Comparison of ENCODE assay signal across 9 cellular contexts in genomic region chr9:131053896-131054295, GRCh38. TPM values are rescaled to one million over a fixed set of nuclear protein-coding genes. Genes with fewer than 3 reads are reported as not detected.
"Had no signal": no experiment of that assay in that cellular context is flagged by ENCODE, and none has a peak within 500 bp of the region (broad histone marks: within the 10 kb centered on the region; RNA-seq: fewer than 3 reads in every experiment).

No MANE protein-coding gene starts in this region.

- H3K4me1 Mint-ChIP-seq: activated naive CD8-positive, alpha-beta T cell treated with anti-CD3 and anti-CD28 coated beads for 36 hours; naive B cell had no signal

- H3K9me3 Mint-ChIP-seq: activated naive CD8-positive, alpha-beta T cell treated with anti-CD3 and anti-CD28 coated beads for 36 hours; naive B cell had no signal

- H3K36me3 Mint-ChIP-seq: activated naive CD8-positive, alpha-beta T cell treated with anti-CD3 and anti-CD28 coated beads for 36 hours; naive B cell had no signal

- H3K27me3 Mint-ChIP-seq: activated naive CD8-positive, alpha-beta T cell treated with anti-CD3 and anti-CD28 coated beads for 36 hours had no signal

- ATAC-seq: left colon had no signal

- DNase-seq: activated CD4-positive, alpha-beta T cell treated with anti-CD3 and anti-CD28 coated beads for 1 hour; cerebellar nuclear complex; cortex of kidney; foreskin keratinocyte; islet precursor cell; naive B cell had no signal

- H3K27ac Mint-ChIP-seq: activated naive CD8-positive, alpha-beta T cell treated with anti-CD3 and anti-CD28 coated beads for 36 hours had no signal

- H3K4me3 Mint-ChIP-seq: activated naive CD8-positive, alpha-beta T cell treated with anti-CD3 and anti-CD28 coated beads for 36 hours; naive B cell had no signal

RNA-seq across cellular contexts. Expression of gene LAMC3, which starts 44.9 kb away (rescaled TPM):
- total RNA-seq: bronchial epithelial cell, foreskin keratinocyte had no signal
